In the genomic region with DNA sequence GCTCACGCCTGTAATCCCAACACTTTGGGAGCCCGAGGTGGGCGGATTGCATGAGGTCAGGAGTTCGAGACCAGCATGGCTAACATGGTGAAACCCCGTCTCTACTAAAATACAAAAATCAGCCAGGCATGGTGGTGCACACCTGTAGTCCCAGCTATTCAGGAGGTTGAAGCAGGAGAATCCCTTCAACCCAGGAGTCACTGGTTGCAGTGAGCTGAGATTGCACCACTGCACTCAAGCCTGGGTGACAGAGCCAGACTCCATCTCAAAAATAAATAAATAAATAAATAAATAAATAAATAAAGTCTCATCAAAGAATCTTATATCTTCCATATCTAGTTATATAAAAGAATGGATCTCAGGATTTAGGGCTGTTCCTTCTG, we compare ENCODE assay signal across 8 cellular contexts. TPM values are rescaled to one million over a fixed set of nuclear protein-coding genes. Genes with fewer than 3 reads are reported as not detected.
DNase-seq lines count a peak whose midpoint lies in the region; ATAC-seq and TF ChIP-seq lines count a peak whose summit lies in the region.
"Not testable (repeated sequence)": the region's sequence is repeated elsewhere in the genome, so short reads cannot be mapped to it uniquely, and the experiment has no call there.

No MANE protein-coding gene starts in this region.

- H3K4me3 ChIP-seq in PC-9, result peak overlapping the region; percentile 80
- H3K4me3 ChIP-seq in fibroblast of mammary gland (ENCODE audit: control insufficient read depth, low read depth, low read length), result peak overlapping the region; percentile 92
- peak overlapping the region in 1 of 2 donors; percentile 59 for H3K4me3 ChIP-seq in muscle layer of colon (ENCODE audit: low read depth in 1 of 2, low read length in 2 of 2)
- H3K4me3 ChIP-seq in skeletal muscle tissue (ENCODE audit: low read length in 3 of 3), result peak overlapping the region in 2 of 3 donors; percentile 97 to 98
- H3K4me3 ChIP-seq in upper lobe of left lung, result peak overlapping the region in 3 of 4 donors; percentile 58 to 92 (median 74)

- H3K9me3 Mint-ChIP-seq in Calu3 (ENCODE audit: low read depth, unreplicated experiment); activated CD8-positive, alpha-beta T cell treated with anti-CD3 and anti-CD28 coated beads, Interleukin-2, amount 10 ng/mL, durations not matched to agents 7 days and 5 days (ENCODE audit: insufficient read depth); MCF 10A (ENCODE audit: unreplicated experiment): not testable (repeated sequence)

- not testable (repeated sequence) for H3K27me3 Mint-ChIP-seq in Calu3 (ENCODE audit: unreplicated experiment); activated CD8-positive, alpha-beta T cell treated with anti-CD3 and anti-CD28 coated beads, Interleukin-2, amount 10 ng/mL, durations not matched to agents 7 days and 5 days (ENCODE audit: low read depth); MCF 10A (ENCODE audit: insufficient read depth, unreplicated experiment)

- H3K36me3 ChIP-seq in PC-9 (ENCODE audit: low read depth); muscle layer of colon (ENCODE audit: insufficient read depth, low read length); skeletal muscle tissue (ENCODE audit: control insufficient read depth in 3 of 3, insufficient read depth in 3 of 3, low read length in 3 of 3); upper lobe of left lung: not testable (repeated sequence)

- intact Hi-C loops in Calu3 (cut with micrococcal nuclease; ENCODE audit: unreplicated experiment); PC-9 (cut with micrococcal nuclease; ENCODE audit: unreplicated experiment); MCF 10A (cut with micrococcal nuclease): not testable (repeated sequence)

- H3K9ac ChIP-seq in muscle layer of colon (ENCODE audit: low read length) (peak overlapping the region; percentile 21), skeletal muscle tissue (ENCODE audit: low read depth in 1 of 3, low read length in 3 of 3) (peak overlapping the region in 1 of 3 donors; percentile 96)

- peak overlapping the region; percentile 98 for H2AFZ ChIP-seq in PC-9

- H4K20me1 ChIP-seq in PC-9 (ENCODE audit: insufficient read depth), result not testable (repeated sequence)

- CTCF ChIA-PET in Calu3 (lab: Charles Lee), result interaction anchor here (1.7 kb wide), 1 partner anchor 56 kb away, joined by 9 read pairs; no protein-coding TSS in a partner anchor
- CTCF ChIA-PET in PC-9 (lab: Charles Lee); MCF 10A (lab: Yijun Ruan, JAX): not testable (repeated sequence)
- CTCF ChIA-PET in activated CD8-positive, alpha-beta T cell treated with anti-CD3 and anti-CD28 coated beads, Interleukin-2, amount 10 ng/mL, durations not matched to agents 7 days and 5 days (lab: Charles Lee), result interaction anchor here (0.7 to 1.7 kb wide), 3 partner anchors 14 to 116 kb away, joined by 3 to 4 read pairs (median 3); a partner anchor contains a TSS

- TF ChIP-seq POLR2A in upper lobe of left lung (IDR thresholded peaks at IDR 0.05), result not testable (repeated sequence)

- ATAC-seq in activated CD8-positive, alpha-beta T cell treated with anti-CD3 and anti-CD28 coated beads, Interleukin-2, amount 10 ng/mL, durations not matched to agents 7 days and 5 days; upper lobe of left lung (ENCODE audit: low FRiP score in 2 of 2): not testable (repeated sequence)

- TF ChIP-seq EP300 in upper lobe of left lung (IDR thresholded peaks at IDR 0.05), result not testable (repeated sequence)

- H3K4me2 ChIP-seq in PC-9, result peak overlapping the region; percentile 99

- not testable (repeated sequence) for H3K9me3 ChIP-seq in PC-9 (ENCODE audit: insufficient read depth, low read depth); muscle layer of colon (ENCODE audit: low read length); skeletal muscle tissue (ENCODE audit: control insufficient read depth in 3 of 3, low read length in 3 of 3); upper lobe of left lung

- POLR2A ChIA-PET in PC-9 (lab: Charles Lee; ENCODE audit: unreplicated experiment) (interaction anchor here (0.6 kb wide), 1 partner anchor 76 kb away, joined by 5 read pairs; no protein-coding TSS in a partner anchor), MCF 10A (lab: Yijun Ruan, JAX) (interaction anchor here (0.7 to 3.7 kb wide), 7 partner anchors 8 to 295 kb away, joined by 3 to 45 read pairs (median 10); a partner anchor contains a TSS)
- POLR2A ChIA-PET in activated CD8-positive, alpha-beta T cell treated with anti-CD3 and anti-CD28 coated beads, Interleukin-2, amount 10 ng/mL, durations not matched to agents 7 days and 5 days (lab: Charles Lee), result interaction anchor here (1.7 kb wide), 1 partner anchor 8 kb away, joined by 8 read pairs; no protein-coding TSS in a partner anchor

- not testable (repeated sequence) for H3K9me2 ChIP-seq in PC-9 (ENCODE audit: insufficient read depth)

- peaks cover 43% of the 10 kb centered on the region for H3K36me3 Mint-ChIP-seq in Calu3 (ENCODE audit: insufficient read depth, unreplicated experiment)
- peaks cover 11% of the 10 kb centered on the region for H3K36me3 Mint-ChIP-seq in activated CD8-positive, alpha-beta T cell treated with anti-CD3 and anti-CD28 coated beads, Interleukin-2, amount 10 ng/mL, durations not matched to agents 7 days and 5 days (ENCODE audit: low read depth)
- peaks cover 15% of the 10 kb centered on the region for H3K36me3 Mint-ChIP-seq in MCF 10A (ENCODE audit: insufficient read depth, unreplicated experiment)

- not testable (repeated sequence) for H3K27me3 ChIP-seq in PC-9 (ENCODE audit: insufficient read depth, low read depth); muscle layer of colon (ENCODE audit: control insufficient read depth in 1 of 2, insufficient read depth in 2 of 2, low read length in 2 of 2); skeletal muscle tissue (ENCODE audit: control insufficient read depth in 3 of 3, insufficient read depth in 3 of 3, low read length in 3 of 3); upper lobe of left lung

- H3K4me3 Mint-ChIP-seq in Calu3 (ENCODE audit: low read depth, unreplicated experiment) (peak overlapping the region; percentile 87), MCF 10A (ENCODE audit: unreplicated experiment) (peak overlapping the region; percentile 79)
- H3K4me3 Mint-ChIP-seq in activated CD8-positive, alpha-beta T cell treated with anti-CD3 and anti-CD28 coated beads, Interleukin-2, amount 10 ng/mL, durations not matched to agents 7 days and 5 days, result peak overlapping the region; percentile 100

- 50 to 66% methylated on average over 5 of the region's 5 CpGs for WGBS in upper lobe of left lung, 2 donors

- H3K79me2 ChIP-seq in PC-9 (ENCODE audit: low read depth), result peaks cover 17% of the 10 kb centered on the region

- not testable (repeated sequence) for DNase-seq in Calu3; activated CD8-positive, alpha-beta T cell treated with anti-CD3 and anti-CD28 coated beads, Interleukin-2, amount 10 ng/mL, durations not matched to agents 7 days and 5 days; MCF 10A (ENCODE audit: unreplicated experiment); fibroblast of mammary gland (ENCODE audit: low read depth); upper lobe of left lung
- peak in 1 of 2 experiments; percentile 10 for DNase-seq in PC-9

- H3K27ac ChIP-seq in PC-9 (peak overlapping the region; percentile 68), muscle layer of colon (ENCODE audit: low read depth, low read length) (peak overlapping the region; percentile 94), skeletal muscle tissue (ENCODE audit: low read depth, low read length) (peak overlapping the region; percentile 91), upper lobe of left lung (peak overlapping the region; percentile 89 to 97 (median 90))

- BruUV-seq in Calu3 (replicated peaks; lab: Mats Ljungman, UMichigan); PC-9 (replicated peaks; lab: Mats Ljungman, UMichigan); MCF 10A (replicated peaks; lab: Mats Ljungman, UMichigan): not testable (repeated sequence)

- peaks cover 24% of the 10 kb centered on the region for H3K4me1 ChIP-seq in PC-9 (replicated peaks; ENCODE audit: insufficient read depth)
- not testable (repeated sequence) for H3K4me1 ChIP-seq in muscle layer of colon (ENCODE audit: insufficient read depth, low read length); skeletal muscle tissue (ENCODE audit: control insufficient read depth in 3 of 3, insufficient read depth in 3 of 3, low read length in 3 of 3)
- H3K4me1 ChIP-seq in upper lobe of left lung, result peaks cover 0 to 21% (median 8%) of the 10 kb centered on the region in 4 donors

- H3F3A ChIP-seq in PC-9 (ENCODE audit: insufficient read depth, low read depth), result peaks cover 43% of the 10 kb centered on the region

- not testable (repeated sequence) for H3K4me1 Mint-ChIP-seq in Calu3 (ENCODE audit: low read depth, unreplicated experiment); MCF 10A (ENCODE audit: insufficient read depth, unreplicated experiment)
- H3K4me1 Mint-ChIP-seq in activated CD8-positive, alpha-beta T cell treated with anti-CD3 and anti-CD28 coated beads, Interleukin-2, amount 10 ng/mL, durations not matched to agents 7 days and 5 days (ENCODE audit: low read depth), result peaks cover 22% of the 10 kb centered on the region

- not testable (repeated sequence) for TF ChIP-seq CTCF in Calu3 (IDR thresholded peaks at IDR 0.05; ENCODE audit: unreplicated experiment); PC-9 (conservative IDR thresholded peaks at IDR 0.05); MCF 10A (IDR thresholded peaks at IDR 0.05; ENCODE audit: unreplicated experiment); fibroblast of mammary gland (conservative IDR thresholded peaks at IDR 0.05; ENCODE audit: control insufficient read depth, insufficient read depth, low read depth, low read length); upper lobe of left lung (IDR thresholded peaks at IDR 0.05)

- peak overlapping the region; percentile 94 for H3K27ac Mint-ChIP-seq in Calu3 (ENCODE audit: unreplicated experiment)
- not testable (repeated sequence) for H3K27ac Mint-ChIP-seq in activated CD8-positive, alpha-beta T cell treated with anti-CD3 and anti-CD28 coated beads, Interleukin-2, amount 10 ng/mL, durations not matched to agents 7 days and 5 days
- H3K27ac Mint-ChIP-seq in MCF 10A (ENCODE audit: low read depth, unreplicated experiment), result peak overlapping the region; percentile 96

RNA-seq across cellular contexts. Expression of a gene that starts 1.3 kb away (rescaled TPM):
- total RNA-seq in Calu3 (2022), result 33.8 and 36.8 TPM in 2 replicates
- 30.4 and 32.2 TPM in 2 replicates for total RNA-seq in PC-9 (2021)
- 10 to 100 TPM; 28.6 to 30.6 TPM for total RNA-seq in activated CD8-positive, alpha-beta T cell treated with anti-CD3 and anti-CD28 coated beads, Interleukin-2, amount 10 ng/mL, durations not matched to agents 7 days and 5 days
- 21.5 and 22.9 TPM in 2 replicates for total RNA-seq in MCF 10A (2022)
- total RNA-seq in skeletal muscle tissue, result 29.7 TPM
- total RNA-seq in upper lobe of left lung, result 10 to 100 TPM in 5 of 6 donors, 1 to 10 TPM in 1; 7.5 to 26.0 (median 16.3) TPM

RNA-seq across cellular contexts. Expression of a gene that starts 3.9 kb away (rescaled TPM):
- 172 and 206 TPM in 2 replicates for total RNA-seq in Calu3 (2022)
- 196 and 241 TPM in 2 replicates for total RNA-seq in PC-9 (2021)
- 100 to 1,000 TPM; 192 to 204 TPM for total RNA-seq in activated CD8-positive, alpha-beta T cell treated with anti-CD3 and anti-CD28 coated beads, Interleukin-2, amount 10 ng/mL, durations not matched to agents 7 days and 5 days
- total RNA-seq in MCF 10A (2022), result 166 and 222 TPM in 2 replicates
- 118 TPM for total RNA-seq in skeletal muscle tissue
- total RNA-seq in upper lobe of left lung, result 100 to 1,000 TPM; 189 to 456 (median 243) TPM

RNA-seq across cellular contexts. Expression of a gene that starts 34.4 kb away (rescaled TPM):
- total RNA-seq in Calu3 (2022) (419 and 423 TPM in 2 replicates), PC-9 (2021) (251 and 340 TPM in 2 replicates), MCF 10A (2022) (247 and 351 TPM in 2 replicates), skeletal muscle tissue (162 TPM), upper lobe of left lung (100 to 1,000 TPM in 5 of 6 donors, 10 to 100 TPM in 1; 61.5 to 330 (median 176) TPM)
- total RNA-seq in activated CD8-positive, alpha-beta T cell treated with anti-CD3 and anti-CD28 coated beads, Interleukin-2, amount 10 ng/mL, durations not matched to agents 7 days and 5 days, result 100 to 1,000 TPM; 273 to 275 TPM

RNA-seq across cellular contexts. Expression of a gene that starts 50.9 kb away (rescaled TPM):
- total RNA-seq in Calu3 (2022), result 81.0 and 84.4 TPM in 2 replicates
- total RNA-seq in PC-9 (2021), result 26.5 and 30.5 TPM in 2 replicates
- total RNA-seq in activated CD8-positive, alpha-beta T cell treated with anti-CD3 and anti-CD28 coated beads, Interleukin-2, amount 10 ng/mL, durations not matched to agents 7 days and 5 days, result 10 to 100 TPM; 63.3 to 64.0 TPM
- 24.3 and 29.9 TPM in 2 replicates for total RNA-seq in MCF 10A (2022)
- 29.2 TPM for total RNA-seq in skeletal muscle tissue
- 10 to 100 TPM; 15.9 to 42.2 (median 33.9) TPM for total RNA-seq in upper lobe of left lung
